Comparison of ENCODE assay signal across 20 cellular contexts in the genomic region with DNA sequence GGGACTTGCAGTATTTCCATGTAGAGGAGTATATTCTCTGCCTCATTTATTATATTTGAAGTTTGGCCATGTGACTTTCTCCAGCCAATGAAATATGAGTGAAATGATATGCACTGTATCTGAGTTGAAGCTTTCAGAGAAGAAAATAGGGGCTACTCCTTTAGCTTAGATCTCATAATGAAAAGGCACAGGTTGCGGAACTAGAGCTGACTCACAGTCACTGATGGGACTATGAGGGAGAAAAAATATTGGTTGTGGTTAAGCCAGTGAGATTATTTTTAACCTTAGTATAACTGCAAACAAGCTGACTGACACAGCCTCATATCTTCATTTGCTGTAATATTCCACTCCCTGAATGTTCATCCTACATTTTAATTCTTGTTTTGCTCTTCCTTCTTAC.
"Had no signal": no experiment of that assay in that cellular context is flagged by ENCODE, and none has a peak within 500 bp of the region (broad histone marks: within the 10 kb centered on the region; RNA-seq: fewer than 3 reads in every experiment).

No MANE protein-coding gene starts in this region.

- H3K4me3 ChIP-seq: ascending aorta, K562 had no signal

- H3K27me3 ChIP-seq: ascending aorta had no signal

- DNase-seq: activated CD4-positive, alpha-beta T cell treated with anti-CD3 and anti-CD28 coated beads for 48 hours; activated CD4-positive, alpha-beta T cell treated with anti-CD3 and anti-CD28 coated beads, Interleukin-2, amount 50 U/mL, for 4 hours; activated CD4-positive, CD25-positive, alpha-beta regulatory T cell treated with anti-CD3 and anti-CD28 coated beads, Interleukin-2, amount 50 U/mL, for 72 hours; activated CD8-positive, alpha-beta memory T cell treated with anti-CD3 and anti-CD28 coated beads, Interleukin-2, amount 50 U/mL, for 48 hours; activated CD8-positive, alpha-beta T cell treated with anti-CD3 and anti-CD28 coated beads, Interleukin-2, amount 10 ng/mL, durations not matched to agents 7 days and 5 days; activated T-cell treated with anti-CD3 and anti-CD28 coated beads, Interleukin-2, amount 50 U/mL, for 1 hour; amniotic stem cell; Karpas-422; NCI-H1048; NCI-H146; NCI-H187 treated with DMSO at 0.1 percent for 48 hours; NCI-H2081 treated with DMSO at 0.1 percent for 48 hours; NCI-H2171; NCI-H2227 treated with DMSO at 0.1 percent for 48 hours; NCI-H526; NCI-H774; SHP77 treated with DMSO at 0.1 percent for 48 hours had no signal

- H3K36me3 ChIP-seq: ascending aorta had no signal

- ATAC-seq: activated CD8-positive, alpha-beta T cell treated with anti-CD3 and anti-CD28 coated beads, Interleukin-2, amount 10 ng/mL, durations not matched to agents 7 days and 5 days; K562; WTC11 had no signal
